ENCODE assay signal across 8 cellular contexts in genomic region chr5:140344683-140345423, GRCh38. TPM values are rescaled to one million over a fixed set of nuclear protein-coding genes. Genes with fewer than 3 reads are reported as not detected.
DNase-seq lines count a peak whose midpoint lies in the region; ATAC-seq and TF ChIP-seq lines count a peak whose summit lies in the region.

No MANE protein-coding gene starts in this region.

- no peak overlapping the region for H3K9ac ChIP-seq in neural cell (ENCODE audit: low read length)

- H2AFZ ChIP-seq in PC-9 (no peak overlapping the region), neural cell (ENCODE audit: low read depth, low read length) (no peak overlapping the region)

- H4K20me1 ChIP-seq in PC-9 (ENCODE audit: insufficient read depth) (peaks cover 60% of the 10 kb centered on the region), neural cell (ENCODE audit: insufficient read depth) (no peaks in the 10 kb centered on the region)

- H3K27me3 ChIP-seq in PC-9 (ENCODE audit: insufficient read depth, low read depth), result no peaks in the 10 kb centered on the region
- H3K27me3 ChIP-seq in dorsolateral prefrontal cortex, result no peaks in the 10 kb centered on the region
- no peaks in the 10 kb centered on the region for H3K27me3 ChIP-seq in neural cell (ENCODE audit: insufficient read depth, low read depth, low read length)

- H3K4me1 Mint-ChIP-seq in Calu3 (ENCODE audit: low read depth, unreplicated experiment), result peaks cover 52% of the 10 kb centered on the region

- H3K36me3 ChIP-seq in PC-9 (ENCODE audit: low read depth) (peaks cover 40% of the 10 kb centered on the region), neural cell (ENCODE audit: insufficient read depth, low read length) (no peaks in the 10 kb centered on the region)

- H3K79me2 ChIP-seq in PC-9 (ENCODE audit: low read depth), result peaks cover 73% of the 10 kb centered on the region
- H3K79me2 ChIP-seq in neural cell (replicated peaks; ENCODE audit: insufficient read depth, low read length), result no peaks in the 10 kb centered on the region

- peak overlapping the region; percentile 63 for H3K27ac Mint-ChIP-seq in Calu3 (ENCODE audit: unreplicated experiment)

- peak overlapping the region; percentile 95 for H3K4me3 Mint-ChIP-seq in Calu3 (ENCODE audit: low read depth, unreplicated experiment)

- ATAC-seq in GM21529 (IDR thresholded peaks at IDR 0.05; ENCODE audit: unreplicated experiment) (no peak), HG02610 (IDR thresholded peaks at IDR 0.05; ENCODE audit: unreplicated experiment) (no peak), HG02884 (IDR thresholded peaks at IDR 0.05; ENCODE audit: unreplicated experiment) (no peak), HG03280 (IDR thresholded peaks at IDR 0.05; ENCODE audit: unreplicated experiment) (no peak)

- peaks cover 84% of the 10 kb centered on the region for H3K4me1 ChIP-seq in PC-9 (replicated peaks; ENCODE audit: insufficient read depth)

- intact Hi-C loops in Calu3 (cut with micrococcal nuclease; ENCODE audit: unreplicated experiment) (loop anchor here (5.0 kb wide), 2 partner anchors 48 to 168 kb away; partner anchors contain the start of gene CYSTM1), PC-9 (cut with micrococcal nuclease; ENCODE audit: unreplicated experiment) (loop anchor here (1.0 to 5.0 kb wide), 3 partner anchors 22 to 372 kb away; partner anchors contain the start of gene TMCO6), dorsolateral prefrontal cortex (cut with DNase I) (loop anchor here (5.0 kb wide), 3 partner anchors 43 to 173 kb away; partner anchors contain the start of gene PFDN1 (in 2 of the 2))

- CTCF ChIA-PET in Calu3 (lab: Charles Lee) (interaction anchor here (0.7 to 5.4 kb wide), 14 partner anchors 10 to 103 kb away, joined by 3 to 169 read pairs (median 8); partner anchors contain the start of genes ANKHD1 and PFDN1), PC-9 (lab: Charles Lee) (interaction anchor here (0.6 to 2.8 kb wide), 14 partner anchors 11 to 156 kb away, joined by 3 to 40 read pairs (median 6); no protein-coding TSS in a partner anchor)

- peaks cover 89% of the 10 kb centered on the region for H3F3A ChIP-seq in PC-9 (ENCODE audit: insufficient read depth, low read depth)
- no peaks in the 10 kb centered on the region for H3F3A ChIP-seq in neural cell (ENCODE audit: insufficient read depth, low read length, poor library complexity, severe bottlenecking)

- no peak for TF ChIP-seq CTCF in Calu3 (IDR thresholded peaks at IDR 0.05; ENCODE audit: unreplicated experiment)
- no peak for TF ChIP-seq CTCF in PC-9 (conservative IDR thresholded peaks at IDR 0.05)
- TF ChIP-seq CTCF in dorsolateral prefrontal cortex (IDR thresholded peaks at IDR 0.05 in 54 of 56, conservative IDR thresholded peaks at IDR 0.05 in 2 of 56; ENCODE audit: low read depth in 1 of 56, partially characterized antibody in 56 of 56), result peak in 1 of 56 donors; percentile 14
- TF ChIP-seq CTCF in neural cell (IDR thresholded peaks at IDR 0.05; ENCODE audit: poor library complexity, severe bottlenecking), result no peak

- peak overlapping the region; percentile 97 for H3K4me2 ChIP-seq in PC-9
- H3K4me2 ChIP-seq in neural cell (ENCODE audit: low read length), result no peak overlapping the region

- BruUV-seq in Calu3 (replicated peaks; lab: Mats Ljungman, UMichigan) (TSS peak; percentile 42), PC-9 (replicated peaks; lab: Mats Ljungman, UMichigan) (TSS peak; percentile 48)

- no peak for TF ChIP-seq EP300 in neural cell (conservative IDR thresholded peaks at IDR 0.05; ENCODE audit: poor library complexity, severe bottlenecking)

- no peaks in the 10 kb centered on the region for H3K9me2 ChIP-seq in PC-9 (ENCODE audit: insufficient read depth)
- H3K9me2 ChIP-seq in neural cell (ENCODE audit: insufficient read depth, low read length), result no peaks in the 10 kb centered on the region

- POLR2A ChIA-PET in PC-9 (lab: Charles Lee; ENCODE audit: unreplicated experiment), result interaction anchor here (0.6 to 2.4 kb wide), 6 partner anchors 9 to 102 kb away, joined by 3 to 24 read pairs (median 17); no protein-coding TSS in a partner anchor

- TF ChIP-seq RAD21 in neural cell (conservative IDR thresholded peaks at IDR 0.05), result no peak

- H3K27me3 Mint-ChIP-seq in Calu3 (ENCODE audit: unreplicated experiment), result no peaks in the 10 kb centered on the region

- H3K9me3 ChIP-seq in PC-9 (ENCODE audit: insufficient read depth, low read depth), result no peaks in the 10 kb centered on the region
- no peaks in the 10 kb centered on the region for H3K9me3 ChIP-seq in neural cell (ENCODE audit: low read length)

- no peaks in the 10 kb centered on the region for H3K9me3 Mint-ChIP-seq in Calu3 (ENCODE audit: low read depth, unreplicated experiment)

- peaks cover 49% of the 10 kb centered on the region for H3K36me3 Mint-ChIP-seq in Calu3 (ENCODE audit: insufficient read depth, unreplicated experiment)

- DNase-seq in Calu3 (peak; percentile 50), PC-9 (peak; percentile 51 to 78), dorsolateral prefrontal cortex (peak in 2 of 10 donors; percentile 14 to 26)

- peak overlapping the region; percentile 65 for H3K27ac ChIP-seq in PC-9
- H3K27ac ChIP-seq in dorsolateral prefrontal cortex, result peak overlapping the region in 28 of 59 donors; percentile 41 to 97 (median 92)
- no peak overlapping the region for H3K27ac ChIP-seq in neural cell (ENCODE audit: low read length)

- H3K4me3 ChIP-seq in PC-9 (peak overlapping the region; percentile 94), dorsolateral prefrontal cortex (peak overlapping the region; percentile 61 to 98 (median 89)), neural cell (ENCODE audit: low read length) (peak overlapping the region; percentile 92)

TF ChIP-seq in neural cell, 6 proteins besides CTCF, POLR2A, EP300 and RAD21:
- TF ChIP-seq MXI1 (conservative IDR thresholded peaks at IDR 0.05; ENCODE audit: poor library complexity, severe bottlenecking), result no peak
- no peak for TF ChIP-seq TAF1 (IDR thresholded peaks at IDR 0.05; ENCODE audit: low read depth)
- no peak for TF ChIP-seq EZH2 (IDR thresholded peaks at IDR 0.05; ENCODE audit: borderline replicate concordance, insufficient read depth, low read length, poor library complexity, severe bottlenecking)
- TF ChIP-seq SMC3 (conservative IDR thresholded peaks at IDR 0.05; ENCODE audit: poor library complexity), result no peak
- no peak for TF ChIP-seq REST (IDR thresholded peaks at IDR 0.05; ENCODE audit: borderline replicate concordance)
- no peak for TF ChIP-seq POLR2AphosphoS5 (IDR thresholded peaks at IDR 0.05)

RNA-seq across cellular contexts. Expression of gene HBEGF, which starts 1.6 kb away (rescaled TPM):
- total RNA-seq in Calu3 (2022) (6.4 and 7.2 TPM in 2 replicates), PC-9 (2021) (8.5 and 9.0 TPM in 2 replicates), dorsolateral prefrontal cortex (10 to 100 TPM in 46 of 120 experiments, 1 to 10 TPM in 74; 5.3 to 27.6 (median 9.3) TPM)
- 6.7 and 9.8 TPM in 2 replicates for polyA plus RNA-seq in neural cell
- 4.6 and 6.0 TPM in 2 replicates for polyA minus RNA-seq in neural cell

RNA-seq across cellular contexts. Expression of gene SLC4A9, which starts 15.1 kb away (rescaled TPM):
- total RNA-seq in Calu3 (2022) (0.24 TPM in 1 of 2 replicates, not detected in the other), PC-9 (2021) (0.20 and 0.53 TPM in 2 replicates), dorsolateral prefrontal cortex (1 to 10 TPM in 89 of 120 experiments, under 1 TPM in 31; 0.28 to 4.5 (median 1.6) TPM)
- not detected in 2 replicates for polyA plus RNA-seq in neural cell
- not detected in 2 replicates for polyA minus RNA-seq in neural cell

RNA-seq across cellular contexts. Expression of gene PFDN1, which starts 42.0 kb away (rescaled TPM):
- total RNA-seq in Calu3 (2022) (67.5 and 71.9 TPM in 2 replicates), PC-9 (2021) (62.7 and 69.1 TPM in 2 replicates), dorsolateral prefrontal cortex (10 to 100 TPM; 43.9 to 80.3 (median 64.1) TPM)
- polyA plus RNA-seq in neural cell, result 147 and 159 TPM in 2 replicates
- 70.1 and 86.4 TPM in 2 replicates for polyA minus RNA-seq in neural cell

RNA-seq across cellular contexts. Expression of gene ANKHD1, which starts 56.8 kb away (rescaled TPM):
- 160 and 167 TPM in 2 replicates for total RNA-seq in Calu3 (2022)
- 90.7 and 109 TPM in 2 replicates for total RNA-seq in PC-9 (2021)
- 100 to 1,000 TPM in 115 of 120 experiments, 10 to 100 TPM in 5; 85.6 to 158 (median 124) TPM for total RNA-seq in dorsolateral prefrontal cortex
- polyA plus RNA-seq in neural cell, result 58.9 and 61.8 TPM in 2 replicates
- 144 and 158 TPM in 2 replicates for polyA minus RNA-seq in neural cell
